13 cellular contexts compared by ENCODE assay signal in the genomic region with DNA sequence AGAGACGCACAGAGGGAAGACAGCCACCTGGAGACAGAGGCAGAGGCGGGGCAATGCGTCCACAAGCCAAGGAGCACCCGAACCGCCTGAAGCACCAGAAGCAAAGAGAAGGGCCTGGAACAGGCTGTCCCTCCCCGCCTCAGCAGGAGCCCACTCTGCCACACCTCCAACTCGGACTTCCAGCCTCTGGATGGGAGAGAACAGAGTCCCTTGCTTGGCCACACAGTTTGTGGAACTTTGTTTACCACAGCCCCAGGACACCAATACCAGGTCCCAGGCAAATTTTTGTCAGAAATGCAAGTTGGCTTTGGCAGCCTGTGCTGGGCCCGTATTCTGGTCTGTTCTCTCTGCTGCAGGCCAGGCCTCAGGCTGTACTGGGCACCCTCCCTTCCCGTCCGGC.
"Had no signal": no experiment of that assay in that cellular context is flagged by ENCODE, and none has a peak within 500 bp of the region (broad histone marks: within the 10 kb centered on the region; RNA-seq: fewer than 3 reads in every experiment).

No MANE protein-coding gene starts in this region.

- H2AFZ ChIP-seq: hepatocyte had no signal

- H3K36me3 ChIP-seq: esophagus squamous epithelium, gastroesophageal sphincter, ovary, tibial artery had no signal

- H3K27me3 ChIP-seq: esophagus squamous epithelium, gastroesophageal sphincter, ovary, tibial artery had no signal

- H3K4me3 ChIP-seq: esophagus squamous epithelium, gastroesophageal sphincter, hepatocyte, ovary, smooth muscle cell, tibial artery had no signal

- H3K4me2 ChIP-seq: hepatocyte, smooth muscle cell had no signal

- DNase-seq: central memory CD4-positive, alpha-beta T cell; esophagus squamous epithelium; foreskin fibroblast; mammary epithelial cell; natural killer cell; ovary; stimulated activated CD4-positive, alpha-beta T cell treated with anti-CD3 and anti-CD28 coated beads, Interleukin-2, amount 100 ng/mL, for 48 hours; stimulated activated naive CD4-positive, alpha-beta T cell treated with Interleukin-2 at 50 U/mL for 16 hours; tibial artery had no signal

- ATAC-seq: left lobe of liver, natural killer cell had no signal

- H3K4me1 ChIP-seq: esophagus squamous epithelium had no signal

- H3K27ac ChIP-seq: esophagus squamous epithelium, hepatocyte, ovary, tibial artery had no signal

- H3K9me3 ChIP-seq: esophagus squamous epithelium, ovary had no signal
